Comparison of ENCODE assay signal across 15 cellular contexts in genomic region chr3:11211531-11212300, GRCh38. TPM values are rescaled to one million over a fixed set of nuclear protein-coding genes. Genes with fewer than 3 reads are reported as not detected.
DNase-seq lines count a peak whose midpoint lies in the region; ATAC-seq, FAIRE-seq and TF ChIP-seq lines count a peak whose summit lies in the region.
"Had no signal": no experiment of that assay in that cellular context is flagged by ENCODE, and none has a peak within 500 bp of the region (broad histone marks: within the 10 kb centered on the region; RNA-seq: fewer than 3 reads in every experiment).

No MANE protein-coding gene starts in this region.

- POLR2A ChIA-PET in K562 (lab: Yijun Ruan, JAX): interaction anchor here (0.7 to 1.0 kb wide), 2 partner anchors 28 to 30 kb away, joined by 3 read pairs; no protein-coding TSS in a partner anchor

- no peaks in the 10 kb centered on the region; the same call in 1 of the 2 replicates for H4K20me1 ChIP-seq in K562 (replicated peaks; ENCODE audit: control insufficient read depth, insufficient read depth, low read length)

- H2BK120ac ChIP-seq in mesenchymal stem cell (ENCODE audit: low read depth, low read length): no peak overlapping the region

- H3K4me3 ChIP-seq in HFF-Myc (replicated peaks; ENCODE audit: low read depth, low read length) (no peak overlapping the region), K562 (no peak overlapping the region), mesenchymal stem cell (ENCODE audit: insufficient read depth in 1 of 2, low read depth in 1 of 2, low read length in 2 of 2) (no peak overlapping the region)
- H3K4me3 ChIP-seq: SJCRH30, spleen had no signal

- H3K4me1 ChIP-seq in K562 (replicated peaks in 1 of 2; ENCODE audit: control insufficient read depth in 2 of 2, insufficient read depth in 2 of 2, low read length in 2 of 2) (no peaks in the 10 kb centered on the region), mesenchymal stem cell (ENCODE audit: control insufficient read depth, insufficient read depth, low read depth, low read length) (peaks cover 9% of the 10 kb centered on the region)
- H3K4me1 ChIP-seq: BE2C, SJCRH30, spleen had no signal

- no peak overlapping the region for H3K18ac ChIP-seq in mesenchymal stem cell (ENCODE audit: low read depth in 1 of 2, low read length in 2 of 2)

- H3K4me2 ChIP-seq in K562 (ENCODE audit: insufficient read depth, low read length) (no peak overlapping the region), mesenchymal stem cell (ENCODE audit: low read length, poor library complexity, severe bottlenecking) (no peak overlapping the region)

- BruUV-seq in K562 (replicated peaks; lab: Mats Ljungman, UMichigan): no TSS peak

- CTCF ChIA-PET in K562 (lab: Yijun Ruan, JAX; ENCODE audit: low intra/inter-chr PET ratio): no interaction called here

- no peak for TF ChIP-seq EP300 in K562 (IDR thresholded peaks at IDR 0.05; ENCODE audit: low read length)

- no peak overlapping the region for H3K23ac ChIP-seq in mesenchymal stem cell (ENCODE audit: low read length in 2 of 2)

- FAIRE-seq in K562 (lab: Jason Lieb, UNC): no peak

- in situ Hi-C loops in K562 (cut with MboI): no loop called here

- WGBS in K562 (ENCODE audit: insufficient coverage, low coverage, missing lambda C conversion rate): 2% methylated on average over 9 of the region's 9 CpGs
- WGBS in mesenchymal stem cell: 80% methylated on average over 9 of the region's 9 CpGs

- no peak overlapping the region for H3K9ac ChIP-seq in K562 (ENCODE audit: insufficient read depth in 1 of 2, low read depth in 2 of 2, low read length in 2 of 2)
- H3K9ac ChIP-seq in mesenchymal stem cell (ENCODE audit: low read length): peak overlapping the region; percentile 19

- no peak overlapping the region for H2BK5ac ChIP-seq in mesenchymal stem cell (ENCODE audit: low read depth, low read length, poor library complexity, severe bottlenecking)

- no peak overlapping the region for H2AFZ ChIP-seq in K562 (ENCODE audit: low read depth, low read length)
- no peak overlapping the region for H2AFZ ChIP-seq in mesenchymal stem cell (ENCODE audit: low read depth, low read length)

- H3K9me3 ChIP-seq in K562 (replicated peaks; ENCODE audit: control insufficient read depth, insufficient read depth, low read depth, low read length): no peaks in the 10 kb centered on the region
- H3K9me3 ChIP-seq in mesenchymal stem cell (ENCODE audit: control insufficient read depth, low read length): no peaks in the 10 kb centered on the region
- H3K9me3 ChIP-seq: BE2C, SJCRH30, spleen had no signal

- no peak overlapping the region for H2AK5ac ChIP-seq in mesenchymal stem cell (ENCODE audit: low read length, severe bottlenecking)

- peak; percentile 12 for TF ChIP-seq CTCF in HFF-Myc (IDR thresholded peaks at IDR 0.05; ENCODE audit: low read depth, low read length, missing control alignments)
- TF ChIP-seq CTCF in K562 (IDR thresholded peaks at IDR 0.05 in 2 of 3, conservative IDR thresholded peaks at IDR 0.05 in 1 of 3; ENCODE audit: insufficient read depth in 2 of 3, low read depth in 1 of 3, low read length in 3 of 3): peak in 1 of 3 experiments; percentile 3; a peak in 1 of 6 replicates

- no peaks in the 10 kb centered on the region for H3K79me2 ChIP-seq in K562 (ENCODE audit: control insufficient read depth, insufficient read depth, low read length)

- H3K27me3 ChIP-seq in K562 (ENCODE audit: control insufficient read depth in 2 of 2, insufficient read depth in 2 of 2, low read length in 2 of 2): peaks cover 58 to 75% of the 10 kb centered on the region in 2 experiments
- no peaks in the 10 kb centered on the region for H3K27me3 ChIP-seq in mesenchymal stem cell (ENCODE audit: control insufficient read depth in 1 of 2, insufficient read depth in 1 of 2, low read length in 2 of 2)
- H3K27me3 ChIP-seq: BE2C, SJCRH30, spleen had no signal

- H2BK12ac ChIP-seq in mesenchymal stem cell (ENCODE audit: low read length in 2 of 2): no peak overlapping the region

- TF ChIP-seq POLR2A in K562 (conservative IDR thresholded peaks at IDR 0.05): no peak

- H4K8ac ChIP-seq in mesenchymal stem cell (ENCODE audit: low read length): no peak overlapping the region

- DNase-seq in A172 (ENCODE audit: low spot score) (peak; percentile 71), HFF-Myc (ENCODE audit: extremely low read depth, low read depth) (no peak), K562 (ENCODE audit: extremely low read depth in 1 of 4, low spot score in 3 of 4) (no peak), mesenchymal stem cell (peak; percentile 22), NCI-H1048 (lab: John Stamatoyannopoulos, UW) (no peak), HK-2 (ENCODE audit: unreplicated experiment) (no peak)
- no peak for DNase-seq in NK-92 treated with Interleukin-12 subunit alpha and Interleukin-12 subunit beta, amount 100 ng/mL, for 24 hours (lab: John Stamatoyannopoulos, UW)
- DNase-seq: BE2C; KBM-7; NCI-H2171; SJCRH30; spleen; stimulated activated CD8-positive, alpha-beta memory T cell treated with anti-CD3 and anti-CD28 coated beads, Interleukin-4, amount 100 ng/mL, for 48 hours had no signal

- 0 out of 4 replicates have a peak, but pooled peaks of 1 of the 2 experiments have one; percentile 3 for TF ChIP-seq RAD21 in K562 (CRISPR knock-in tag; conservative IDR thresholded peaks at IDR 0.05 in 1 of 2, IDR thresholded peaks at IDR 0.05 in 1 of 2)

- H3K36me3 ChIP-seq in K562 (ENCODE audit: control insufficient read depth, insufficient read depth, low read length) (no peaks in the 10 kb centered on the region), mesenchymal stem cell (ENCODE audit: control insufficient read depth in 1 of 2, insufficient read depth in 2 of 2, low read depth in 1 of 2, low read length in 2 of 2) (peaks cover 2 to 4% of the 10 kb centered on the region in 2 experiments)
- H3K36me3 ChIP-seq: BE2C, SJCRH30 had no signal

- intact Hi-C loops in K562 (cut with micrococcal nuclease): no loop called here

- ATAC-seq in K562: peak; percentile 34; the same call in 1 of the 3 replicates
- no peak for ATAC-seq in GM21737 (IDR thresholded peaks at IDR 0.05; ENCODE audit: unreplicated experiment)
- ATAC-seq: activated CD4-positive, CD25-positive, alpha-beta regulatory T cell treated with anti-CD3 and anti-CD28 coated beads, Interleukin-2, amount 50 U/mL, for 24 hours had no signal

- H3K4ac ChIP-seq in mesenchymal stem cell (ENCODE audit: low read depth in 1 of 2, low read length in 2 of 2): no peak overlapping the region

- no peaks in the 10 kb centered on the region for H3K9me1 ChIP-seq in K562 (ENCODE audit: control insufficient read depth, insufficient read depth, low read length)

- H4K91ac ChIP-seq in mesenchymal stem cell (ENCODE audit: low read length): no peak overlapping the region

- H2BK15ac ChIP-seq in mesenchymal stem cell (ENCODE audit: low read depth, poor library complexity, severe bottlenecking): no peak overlapping the region

- H3K27ac ChIP-seq in K562 (ENCODE audit: extremely low read depth, low read depth, low read length) (no peak overlapping the region), mesenchymal stem cell (ENCODE audit: low read length, poor library complexity, severe bottlenecking) (no peak overlapping the region)
- H3K27ac ChIP-seq: SJCRH30, spleen had no signal

- H3K14ac ChIP-seq in mesenchymal stem cell (ENCODE audit: low read length in 2 of 2): no peak overlapping the region

- peaks cover 15% of the 10 kb centered on the region for H3K79me1 ChIP-seq in mesenchymal stem cell (replicated peaks; ENCODE audit: low read length, poor library complexity, severe bottlenecking)

TF ChIP-seq in K562, 482 proteins besides CTCF, POLR2A, EP300 and RAD21:
- TF ChIP-seq SFPQ (IDR thresholded peaks at IDR 0.05; ENCODE audit: low read depth, low read length) (no peak), ZNF57 (CRISPR knock-in tag; IDR thresholded peaks at IDR 0.05) (no peak), PTRF (tag; IDR thresholded peaks at IDR 0.05) (no peak), ZNF133 (CRISPR knock-in tag; IDR thresholded peaks at IDR 0.05) (no peak)

RNA-seq across cellular contexts. Expression of gene HRH1, which starts 57.4 kb away (rescaled TPM):
- 11.3 and 12.7 TPM in 2 replicates for total RNA-seq in A172 (2014; rRNA removed; shearing (Covaris generic))
- total RNA-seq in K562 (2011; cell fraction: chromatin; rRNA removed; ENCODE audit: low replicate concordance): not detected in 2 replicates
- total RNA-seq in K562 (2011; cell fraction: nucleolus; rRNA removed): not detected in 2 replicates
- not detected in 2 replicates for total RNA-seq in K562 (2011; cell fraction: nucleoplasm; rRNA removed)
- total RNA-seq in K562 (2014; rRNA removed) (0.04 and 0.05 TPM in 2 replicates), K562 (2014; rRNA removed; fragmentation: Illumina TruSeq; extraction: Trizol) (0.15 TPM in 1 of 2 replicates, not detected in the other), K562 (2015; rRNA removed; fragmentation: Illumina TruSeq; extraction: Trizol) (0.07 and 0.19 TPM in 2 replicates), K562 (2021) (0.04 TPM in 1 of 2 replicates, not detected in the other)
- polyA plus RNA-seq in K562 (2011; rRNA removed) (0.07 TPM in 1 of 2 replicates, not detected in the other), K562 (2014; fragmentation: Illumina TruSeq; extraction: Trizol) (0.04 TPM in 1 of 2 replicates, not detected in the other), K562 (2014; fragmentation: Nextera tagmentation; extraction: Ambion mirVana) (under 1 TPM; 0.03 to 0.13 TPM), K562 (2014; rRNA removed) (0.16 TPM in 1 of 2 replicates, not detected in the other)
- 0.01 and 0.03 TPM in 2 replicates for polyA plus RNA-seq in K562 (2011; cell fraction: cytosol; rRNA removed)
- not detected in 2 replicates for polyA plus RNA-seq in K562 (2011; cell fraction: nucleus; rRNA removed)
- 0.05 and 0.25 TPM in 2 replicates for polyA plus RNA-seq in K562 (2012)
- polyA minus RNA-seq in K562 (2011; rRNA and poly(A)+ RNA removed): 0.18 TPM in 1 of 2 replicates, not detected in the other
- not detected in 2 replicates for polyA minus RNA-seq in K562 (2011; cell fraction: cytosol; rRNA and poly(A)+ RNA removed)
- polyA minus RNA-seq in K562 (2011; cell fraction: nucleus; rRNA and poly(A)+ RNA removed): not detected in 2 replicates
- 2.7 TPM for polyA plus RNA-seq in mesenchymal stem cell (2013, experiment 1 of 2)
- 2.5 TPM for polyA plus RNA-seq in mesenchymal stem cell (2013, experiment 2 of 2)

Comparison
In these comparisons a context has a peak if more than half of its experiments do, and no peak if none do; other contexts are left out.
1. DNase-seq: peak in A172 (single experiment) and mesenchymal stem cell (single experiment); none in HFF-Myc (single experiment), K562 (0 of 4), NCI-H1048 (single experiment), NK-92 treated with Interleukin-12 subunit alpha and Interleukin-12 subunit beta, amount 100 ng/mL, for 24 hours (single experiment) and HK-2 (single experiment).
2. RNA of gene HRH1, which starts 57.4 kb away (total RNA-seq): 11.3 to 12.7 TPM in A172; 0.04 to 0.19 TPM in K562; every median in the first group is over 10 times any median in the second.